In genomic region chr16:74922150-74923138, GRCh38 we compare ENCODE assay signal across 1 cellular context.
TF ChIP-seq lines count a peak whose summit lies in the region.

No MANE protein-coding gene starts in this region.

TF ChIP-seq in HepG2, 621 proteins besides CTCF, POLR2A, EP300 and RAD21 (continued from another document and continues in another):
- TF ChIP-seq, protein P1, sequence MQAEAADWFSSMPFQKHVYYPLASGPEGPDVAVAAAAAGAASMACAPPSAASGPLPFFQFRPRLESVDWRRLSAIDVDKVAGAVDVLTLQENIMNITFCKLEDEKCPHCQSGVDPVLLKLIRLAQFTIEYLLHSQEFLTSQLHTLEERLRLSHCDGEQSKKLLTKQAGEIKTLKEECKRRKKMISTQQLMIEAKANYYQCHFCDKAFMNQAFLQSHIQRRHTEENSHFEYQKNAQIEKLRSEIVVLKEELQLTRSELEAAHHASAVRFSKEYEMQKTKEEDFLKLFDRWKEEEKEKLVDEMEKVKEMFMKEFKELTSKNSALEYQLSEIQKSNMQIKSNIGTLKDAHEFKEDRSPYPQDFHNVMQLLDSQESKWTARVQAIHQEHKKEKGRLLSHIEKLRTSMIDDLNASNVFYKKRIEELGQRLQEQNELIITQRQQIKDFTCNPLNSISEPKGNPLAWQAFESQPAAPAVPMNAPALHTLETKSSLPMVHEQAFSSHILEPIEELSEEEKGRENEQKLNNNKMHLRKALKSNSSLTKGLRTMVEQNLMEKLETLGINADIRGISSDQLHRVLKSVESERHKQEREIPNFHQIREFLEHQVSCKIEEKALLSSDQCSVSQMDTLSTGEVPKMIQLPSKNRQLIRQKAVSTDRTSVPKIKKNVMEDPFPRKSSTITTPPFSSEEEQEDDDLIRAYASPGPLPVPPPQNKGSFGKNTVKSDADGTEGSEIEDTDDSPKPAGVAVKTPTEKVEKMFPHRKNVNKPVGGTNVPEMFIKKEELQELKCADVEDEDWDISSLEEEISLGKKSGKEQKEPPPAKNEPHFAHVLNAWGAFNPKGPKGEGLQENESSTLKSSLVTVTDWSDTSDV (CRISPR knock-in tag; IDR thresholded peaks at IDR 0.05): no peak
- TF ChIP-seq SMAD3 (CRISPR knock-in tag; IDR thresholded peaks at IDR 0.05): no peak
- TF ChIP-seq ZNF83 (CRISPR knock-in tag; IDR thresholded peaks at IDR 0.05; ENCODE audit: borderline replicate concordance): no peak
- TF ChIP-seq SSRP1 (CRISPR knock-in tag; IDR thresholded peaks at IDR 0.05): 0 out of 2 replicates have a peak, but pooled peaks have one; percentile 38
- TF ChIP-seq KLF15 (CRISPR knock-in tag; IDR thresholded peaks at IDR 0.05; ENCODE audit: borderline replicate concordance): peak; percentile 51; the same call in 1 of the 2 replicates
- TF ChIP-seq PCBP2 (optimal IDR thresholded peaks at IDR 0.05; ENCODE audit: low read depth, low read length, poor library complexity, severe bottlenecking): no peak
- peak; percentile 75 for TF ChIP-seq HNF4A (CRISPR knock-in tag; IDR thresholded peaks at IDR 0.05)
- no peak for TF ChIP-seq SMC3 (IDR thresholded peaks at IDR 0.05; ENCODE audit: low read length)
- TF ChIP-seq ZBTB3 (CRISPR knock-in tag; IDR thresholded peaks at IDR 0.05; ENCODE audit: borderline replicate concordance, low read depth): no peak
- TF ChIP-seq TSC22D2 (CRISPR knock-in tag; IDR thresholded peaks at IDR 0.05; ENCODE audit: borderline replicate concordance): no peak
- TF ChIP-seq HNRNPUL1 (IDR thresholded peaks at IDR 0.05; ENCODE audit: low read depth, low read length): no peak
- TF ChIP-seq ZBTB42 (CRISPR knock-in tag; IDR thresholded peaks at IDR 0.05): no peak
- no peak for TF ChIP-seq ZNF282 (IDR thresholded peaks at IDR 0.05; ENCODE audit: partially characterized antibody)
- no peak for TF ChIP-seq ZNF383 (CRISPR knock-in tag; IDR thresholded peaks at IDR 0.05; ENCODE audit: borderline replicate concordance)
- TF ChIP-seq, protein P2, sequence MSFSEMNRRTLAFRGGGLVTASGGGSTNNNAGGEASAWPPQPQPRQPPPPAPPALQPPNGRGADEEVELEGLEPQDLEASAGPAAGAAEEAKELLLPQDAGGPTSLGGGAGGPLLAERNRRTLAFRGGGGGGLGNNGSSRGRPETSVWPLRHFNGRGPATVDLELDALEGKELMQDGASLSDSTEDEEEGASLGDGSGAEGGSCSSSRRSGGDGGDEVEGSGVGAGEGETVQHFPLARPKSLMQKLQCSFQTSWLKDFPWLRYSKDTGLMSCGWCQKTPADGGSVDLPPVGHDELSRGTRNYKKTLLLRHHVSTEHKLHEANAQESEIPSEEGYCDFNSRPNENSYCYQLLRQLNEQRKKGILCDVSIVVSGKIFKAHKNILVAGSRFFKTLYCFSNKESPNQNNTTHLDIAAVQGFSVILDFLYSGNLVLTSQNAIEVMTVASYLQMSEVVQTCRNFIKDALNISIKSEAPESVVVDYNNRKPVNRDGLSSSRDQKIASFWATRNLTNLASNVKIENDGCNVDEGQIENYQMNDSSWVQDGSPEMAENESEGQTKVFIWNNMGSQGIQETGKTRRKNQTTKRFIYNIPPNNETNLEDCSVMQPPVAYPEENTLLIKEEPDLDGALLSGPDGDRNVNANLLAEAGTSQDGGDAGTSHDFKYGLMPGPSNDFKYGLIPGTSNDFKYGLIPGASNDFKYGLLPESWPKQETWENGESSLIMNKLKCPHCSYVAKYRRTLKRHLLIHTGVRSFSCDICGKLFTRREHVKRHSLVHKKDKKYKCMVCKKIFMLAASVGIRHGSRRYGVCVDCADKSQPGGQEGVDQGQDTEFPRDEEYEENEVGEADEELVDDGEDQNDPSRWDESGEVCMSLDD (CRISPR knock-in tag; IDR thresholded peaks at IDR 0.05; ENCODE audit: borderline replicate concordance): 0 out of 2 replicates have a peak, but pooled peaks have one; percentile 46
- TF ChIP-seq ZBTB1 (CRISPR knock-in tag; IDR thresholded peaks at IDR 0.05; ENCODE audit: borderline replicate concordance): no peak
- no peak for TF ChIP-seq TIGD3 (CRISPR knock-in tag; IDR thresholded peaks at IDR 0.05; ENCODE audit: borderline replicate concordance)
- TF ChIP-seq EHMT2 (IDR thresholded peaks at IDR 0.05; ENCODE audit: borderline replicate concordance, low read depth, low read length): no peak
- no peak for TF ChIP-seq SRY (CRISPR knock-in tag; IDR thresholded peaks at IDR 0.05)
- 0 out of 2 replicates have a peak, but pooled peaks have one; percentile 63 for TF ChIP-seq ZNF136 (CRISPR knock-in tag; IDR thresholded peaks at IDR 0.05; ENCODE audit: low read depth)
- TF ChIP-seq ARNTL (CRISPR knock-in tag; IDR thresholded peaks at IDR 0.05): no peak; the same call in 1 of the 2 replicates
- TF ChIP-seq PLSCR1 (CRISPR knock-in tag; IDR thresholded peaks at IDR 0.05; ENCODE audit: borderline replicate concordance): no peak
- peak; percentile 54; the same call in 1 of the 2 replicates for TF ChIP-seq HDAC2 (CRISPR knock-in tag; IDR thresholded peaks at IDR 0.05)
- no peak for TF ChIP-seq SMYD3 (CRISPR knock-in tag; IDR thresholded peaks at IDR 0.05)
- no peak for TF ChIP-seq HOXA5 (CRISPR knock-in tag; IDR thresholded peaks at IDR 0.05)
- no peak for TF ChIP-seq ZNF30 (CRISPR knock-in tag; IDR thresholded peaks at IDR 0.05)
- no peak for TF ChIP-seq RARA (CRISPR knock-in tag; IDR thresholded peaks at IDR 0.05)
- TF ChIP-seq TMF1 (CRISPR knock-in tag; IDR thresholded peaks at IDR 0.05; ENCODE audit: low read depth): no peak
- TF ChIP-seq MYNN (CRISPR knock-in tag; IDR thresholded peaks at IDR 0.05; ENCODE audit: low read depth): no peak
- TF ChIP-seq MAFG (CRISPR knock-in tag; IDR thresholded peaks at IDR 0.05): no peak
- TF ChIP-seq ZNF780A (CRISPR knock-in tag; IDR thresholded peaks at IDR 0.05): no peak
- TF ChIP-seq ESRRA (CRISPR knock-in tag; IDR thresholded peaks at IDR 0.05; ENCODE audit: low read depth): no peak
- no peak for TF ChIP-seq NR2F1 (CRISPR knock-in tag; IDR thresholded peaks at IDR 0.05)
- no peak for TF ChIP-seq CBX1 (IDR thresholded peaks at IDR 0.05; ENCODE audit: low read depth)
- TF ChIP-seq, protein P3, sequence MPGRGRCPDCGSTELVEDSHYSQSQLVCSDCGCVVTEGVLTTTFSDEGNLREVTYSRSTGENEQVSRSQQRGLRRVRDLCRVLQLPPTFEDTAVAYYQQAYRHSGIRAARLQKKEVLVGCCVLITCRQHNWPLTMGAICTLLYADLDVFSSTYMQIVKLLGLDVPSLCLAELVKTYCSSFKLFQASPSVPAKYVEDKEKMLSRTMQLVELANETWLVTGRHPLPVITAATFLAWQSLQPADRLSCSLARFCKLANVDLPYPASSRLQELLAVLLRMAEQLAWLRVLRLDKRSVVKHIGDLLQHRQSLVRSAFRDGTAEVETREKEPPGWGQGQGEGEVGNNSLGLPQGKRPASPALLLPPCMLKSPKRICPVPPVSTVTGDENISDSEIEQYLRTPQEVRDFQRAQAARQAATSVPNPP (CRISPR knock-in tag; IDR thresholded peaks at IDR 0.05): no peak
- no peak for TF ChIP-seq GTF2F1 (IDR thresholded peaks at IDR 0.05; ENCODE audit: low read length)
- 0 out of 2 replicates have a peak, but pooled peaks have one; percentile 21 for TF ChIP-seq MIXL1 (CRISPR knock-in tag; IDR thresholded peaks at IDR 0.05)
- TF ChIP-seq, protein P4, sequence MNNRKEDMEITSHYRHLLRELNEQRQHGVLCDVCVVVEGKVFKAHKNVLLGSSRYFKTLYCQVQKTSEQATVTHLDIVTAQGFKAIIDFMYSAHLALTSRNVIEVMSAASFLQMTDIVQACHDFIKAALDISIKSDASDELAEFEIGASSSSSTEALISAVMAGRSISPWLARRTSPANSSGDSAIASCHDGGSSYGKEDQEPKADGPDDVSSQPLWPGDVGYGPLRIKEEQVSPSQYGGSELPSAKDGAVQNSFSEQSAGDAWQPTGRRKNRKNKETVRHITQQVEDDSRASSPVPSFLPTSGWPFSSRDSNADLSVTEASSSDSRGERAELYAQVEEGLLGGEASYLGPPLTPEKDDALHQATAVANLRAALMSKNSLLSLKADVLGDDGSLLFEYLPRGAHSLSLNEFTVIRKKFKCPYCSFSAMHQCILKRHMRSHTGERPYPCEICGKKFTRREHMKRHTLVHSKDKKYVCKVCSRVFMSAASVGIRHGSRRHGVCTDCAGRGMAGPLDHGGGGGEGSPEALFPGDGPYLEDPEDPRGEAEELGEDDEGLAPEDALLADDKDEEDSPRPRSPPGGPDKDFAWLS (CRISPR knock-in tag; IDR thresholded peaks at IDR 0.05; ENCODE audit: borderline replicate concordance): no peak
- no peak for TF ChIP-seq CBX5 (CRISPR knock-in tag; IDR thresholded peaks at IDR 0.05; ENCODE audit: borderline replicate concordance)
- TF ChIP-seq ZNF703 (CRISPR knock-in tag; IDR thresholded peaks at IDR 0.05; ENCODE audit: borderline replicate concordance): no peak
- no peak for TF ChIP-seq FOXA1 (IDR thresholded peaks at IDR 0.05)
- TF ChIP-seq FOXA1 (CRISPR knock-in tag; IDR thresholded peaks at IDR 0.05): no peak
- TF ChIP-seq ZNF232 (CRISPR knock-in tag; IDR thresholded peaks at IDR 0.05; ENCODE audit: borderline replicate concordance): no peak
- no peak for TF ChIP-seq MNT (IDR thresholded peaks at IDR 0.05)
- no peak for TF ChIP-seq ZNF678 (CRISPR knock-in tag; IDR thresholded peaks at IDR 0.05)
- TF ChIP-seq, protein P5, sequence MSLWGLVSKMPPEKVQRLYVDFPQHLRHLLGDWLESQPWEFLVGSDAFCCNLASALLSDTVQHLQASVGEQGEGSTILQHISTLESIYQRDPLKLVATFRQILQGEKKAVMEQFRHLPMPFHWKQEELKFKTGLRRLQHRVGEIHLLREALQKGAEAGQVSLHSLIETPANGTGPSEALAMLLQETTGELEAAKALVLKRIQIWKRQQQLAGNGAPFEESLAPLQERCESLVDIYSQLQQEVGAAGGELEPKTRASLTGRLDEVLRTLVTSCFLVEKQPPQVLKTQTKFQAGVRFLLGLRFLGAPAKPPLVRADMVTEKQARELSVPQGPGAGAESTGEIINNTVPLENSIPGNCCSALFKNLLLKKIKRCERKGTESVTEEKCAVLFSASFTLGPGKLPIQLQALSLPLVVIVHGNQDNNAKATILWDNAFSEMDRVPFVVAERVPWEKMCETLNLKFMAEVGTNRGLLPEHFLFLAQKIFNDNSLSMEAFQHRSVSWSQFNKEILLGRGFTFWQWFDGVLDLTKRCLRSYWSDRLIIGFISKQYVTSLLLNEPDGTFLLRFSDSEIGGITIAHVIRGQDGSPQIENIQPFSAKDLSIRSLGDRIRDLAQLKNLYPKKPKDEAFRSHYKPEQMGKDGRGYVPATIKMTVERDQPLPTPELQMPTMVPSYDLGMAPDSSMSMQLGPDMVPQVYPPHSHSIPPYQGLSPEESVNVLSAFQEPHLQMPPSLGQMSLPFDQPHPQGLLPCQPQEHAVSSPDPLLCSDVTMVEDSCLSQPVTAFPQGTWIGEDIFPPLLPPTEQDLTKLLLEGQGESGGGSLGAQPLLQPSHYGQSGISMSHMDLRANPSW (CRISPR knock-in tag; IDR thresholded peaks at IDR 0.05; ENCODE audit: borderline replicate concordance): no peak
- no peak for TF ChIP-seq JARID2 (CRISPR knock-in tag; IDR thresholded peaks at IDR 0.05; ENCODE audit: insufficient replicate concordance)
- TF ChIP-seq ZNF672 (CRISPR knock-in tag; IDR thresholded peaks at IDR 0.05): no peak
- TF ChIP-seq ZNF484 (CRISPR knock-in tag; IDR thresholded peaks at IDR 0.05; ENCODE audit: borderline replicate concordance, low read depth): no peak
